18 cellular contexts compared by ENCODE assay signal in genomic region chr20:54938707-54939106, GRCh38.
DNase-seq lines count a peak whose midpoint lies in the region; ATAC-seq and TF ChIP-seq lines count a peak whose summit lies in the region.
"Had no signal": no experiment of that assay in that cellular context is flagged by ENCODE, and none has a peak within 500 bp of the region (broad histone marks: within the 10 kb centered on the region; RNA-seq: fewer than 3 reads in every experiment).

No MANE protein-coding gene starts in this region.

- no TSS peak for BruUV-seq in A673 (replicated peaks; lab: Mats Ljungman, UMichigan)

- DNase-seq in A673 (ENCODE audit: low spot score) (peak; percentile 1), HS-5 (ENCODE audit: low read depth) (peak; percentile 73), erythroblast (lab: John Stamatoyannopoulos, UW) (no peak), medulla oblongata (ENCODE audit: extremely low spot score) (no peak)
- DNase-seq: 8988T; C1 segment of cervical spinal cord; CD4-positive, CD25-positive, alpha-beta regulatory T cell; CD8-positive, alpha-beta memory T cell; COR-L47; DMS 273 treated with DMSO at 0.1 percent for 48 hours; DMS53; DND-41; EL; H9 had no signal

- H3K27me3 ChIP-seq in A673 (replicated peaks; ENCODE audit: insufficient read depth, low read depth, low read length, poor library complexity) (no peaks in the 10 kb centered on the region), OCI-LY3 (ENCODE audit: low read depth, low read length) (peaks cover 15% of the 10 kb centered on the region; the same call in 1 of the 2 replicates)

- H3K9me3 ChIP-seq in A673 (ENCODE audit: low read depth, low read length, poor library complexity, severe bottlenecking) = no peaks in the 10 kb centered on the region
- no peaks in the 10 kb centered on the region for H3K9me3 ChIP-seq in OCI-LY3 (ENCODE audit: insufficient read depth, low read length)

- H3K4me1 ChIP-seq in A673 (ENCODE audit: insufficient read depth, low read length, poor library complexity, severe bottlenecking) (no peaks in the 10 kb centered on the region), OCI-LY3 (ENCODE audit: low read length) (no peaks in the 10 kb centered on the region)

- H3K4me2 ChIP-seq in OCI-LY3 (ENCODE audit: low read length) = no peak overlapping the region

- no peak for ATAC-seq in GM19452 (IDR thresholded peaks at IDR 0.05; ENCODE audit: unreplicated experiment)
- no peak for ATAC-seq in HG03039 (IDR thresholded peaks at IDR 0.05; ENCODE audit: unreplicated experiment)

- no peak overlapping the region for H2AFZ ChIP-seq in OCI-LY3 (ENCODE audit: low read depth, low read length)

- no peak for TF ChIP-seq POLR2A in erythroblast (IDR thresholded peaks at IDR 0.05; ENCODE audit: low read length)

- H3K79me2 ChIP-seq in OCI-LY3 (ENCODE audit: low read length) = no peaks in the 10 kb centered on the region

- intact Hi-C loops in A673 (cut with micrococcal nuclease; ENCODE audit: unreplicated experiment) = no loop called here

- H3K27ac ChIP-seq in A673 (ENCODE audit: low read depth, low read length, poor library complexity, severe bottlenecking) = no peak overlapping the region
- no peak overlapping the region for H3K27ac ChIP-seq in OCI-LY3 (ENCODE audit: low read length)
- H3K27ac ChIP-seq in VCaP = no peak overlapping the region

- no peaks in the 10 kb centered on the region for H4K20me1 ChIP-seq in OCI-LY3 (ENCODE audit: insufficient read depth, low read length)

- H3K9ac ChIP-seq in OCI-LY3 (ENCODE audit: low read length) = no peak overlapping the region

- CTCF ChIA-PET in A673 (lab: Charles Lee) = no interaction called here

- H3K36me3 ChIP-seq in A673 (ENCODE audit: insufficient read depth, low read length, poor library complexity, severe bottlenecking) = no peaks in the 10 kb centered on the region
- H3K36me3 ChIP-seq in OCI-LY3 (replicated peaks; ENCODE audit: low read depth, low read length) = no peaks in the 10 kb centered on the region

- POLR2A ChIA-PET in A673 (lab: Charles Lee; ENCODE audit: low non-redundant PET) = no interaction called here

- TF ChIP-seq CTCF in A673 (conservative IDR thresholded peaks at IDR 0.05; ENCODE audit: low read depth, low read length) (no peak), OCI-LY3 (IDR thresholded peaks at IDR 0.05; ENCODE audit: low read depth, low read length) (peak; percentile 27; the same call in 1 of the 2 replicates), VCaP (conservative IDR thresholded peaks at IDR 0.05) (0 out of 2 replicates have a peak, but pooled peaks have one; percentile 12)

- H3K4me3 ChIP-seq in A673 (ENCODE audit: low read depth, low read length, poor library complexity, severe bottlenecking) (no peak overlapping the region), OCI-LY3 (ENCODE audit: low read length) (no peak overlapping the region)

Comparison
In these comparisons a context has a peak if more than half of its experiments do, and no peak if none do; other contexts are left out.
1. DNase-seq: peak in A673 (single experiment) and HS-5 (single experiment); none in erythroblast (0 of 2) and medulla oblongata (single experiment).